Comparison of ENCODE assay signal across 15 cellular contexts in the genomic region with DNA sequence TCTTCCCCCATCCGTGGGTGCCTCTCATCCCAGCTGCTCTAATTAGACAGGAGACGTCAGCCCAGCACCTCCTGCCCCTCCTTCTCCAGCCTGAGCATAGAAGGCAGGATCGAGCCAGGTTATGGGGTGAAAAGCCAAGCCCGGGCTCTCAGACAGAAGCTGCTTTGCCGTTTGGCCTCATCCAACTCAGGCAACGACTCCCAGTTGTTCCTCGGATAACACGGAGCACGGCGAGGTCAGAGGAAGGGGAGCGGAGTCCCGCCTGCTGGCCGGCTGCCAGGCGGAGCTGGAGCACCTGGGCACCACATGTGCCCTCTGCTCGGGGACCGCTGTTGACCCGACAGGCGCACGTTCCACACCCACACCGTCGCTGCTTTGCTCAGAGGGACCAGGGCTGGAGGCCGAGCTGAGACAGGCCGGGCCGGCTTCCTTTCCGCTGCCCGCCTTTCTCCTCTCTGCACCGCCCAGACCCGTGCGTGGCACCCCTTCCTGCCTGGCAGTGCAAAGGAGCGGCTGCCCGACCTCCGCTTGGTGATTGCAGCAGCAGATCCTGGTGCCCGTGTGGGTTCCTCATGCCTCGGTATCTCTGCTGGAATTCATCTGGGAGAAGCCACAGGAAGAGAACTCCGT. TPM values are rescaled to one million over a fixed set of nuclear protein-coding genes. Genes with fewer than 3 reads are reported as not detected.
A peak's percentile ranks its signal among the peaks of the same experiment; 100 is the strongest.
DNase-seq lines count a peak whose midpoint lies in the region; ATAC-seq and TF ChIP-seq lines count a peak whose summit lies in the region.
"Had no signal": no experiment of that assay in that cellular context is flagged by ENCODE, and none has a peak within 500 bp of the region (broad histone marks: within the 10 kb centered on the region; RNA-seq: fewer than 3 reads in every experiment).

No MANE protein-coding gene starts in this region.

- DNase-seq in NCI-H1694 treated with DMSO at 0.1 percent for 48 hours (lab: John Stamatoyannopoulos, UW) (peak; percentile 26), NCI-H1694 (lab: John Stamatoyannopoulos, UW) (no peak), NCI-H2171 treated with DMSO at 0.1 percent for 48 hours (lab: John Stamatoyannopoulos, UW) (peak; percentile 87), choroid plexus epithelial cell (ENCODE audit: low read depth) (peak; percentile 28), sciatic nerve (ENCODE audit: low spot score) (no peak)
- DNase-seq: Caco-2, mesendoderm, NCI-H1092 treated with DMSO at 0.1 percent for 48 hours, SW 1271 had no signal

- no peak overlapping the region for H3K4me3 ChIP-seq in choroid plexus epithelial cell (ENCODE audit: low read depth, low read length)
- H3K4me3 ChIP-seq: thyroid gland had no signal

- TF ChIP-seq CTCF in choroid plexus epithelial cell (conservative IDR thresholded peaks at IDR 0.05; ENCODE audit: low read depth, low read length), result no peak

- ATAC-seq in sciatic nerve (peak; percentile 41), HG02798 (IDR thresholded peaks at IDR 0.05; ENCODE audit: poor library complexity, unreplicated experiment) (no peak), GM21390 (IDR thresholded peaks at IDR 0.05; ENCODE audit: unreplicated experiment) (no peak), GM18870 (IDR thresholded peaks at IDR 0.05; ENCODE audit: unreplicated experiment) (no peak)
- ATAC-seq: activated CD4-positive, CD25-positive, alpha-beta regulatory T cell treated with anti-CD3 and anti-CD28 coated beads, Interleukin-2, amount 50 U/mL, for 24 hours had no signal

- intact Hi-C loops in sciatic nerve (cut with DNase I), result no loop called here

RNA-seq across cellular contexts. Expression of a gene that starts 21.6 kb away (rescaled TPM):
- total RNA-seq in sciatic nerve, result not detected
- total RNA-seq: Caco-2, dorsolateral prefrontal cortex, thyroid gland had no signal

RNA-seq across cellular contexts. Expression of a gene that starts 51.1 kb away (rescaled TPM):
- 24.7 TPM for total RNA-seq in sciatic nerve

Comparison
In these comparisons a context has a peak if more than half of its experiments do, and no peak if none do; other contexts are left out.
1. DNase-seq: peak in NCI-H1694 treated with DMSO at 0.1 percent for 48 hours (single experiment), NCI-H2171 treated with DMSO at 0.1 percent for 48 hours (single experiment) and choroid plexus epithelial cell (single experiment); none in NCI-H1694 (single experiment) and sciatic nerve (single experiment).